ENCODE assay signal across 19 cellular contexts in genomic region chr11:129974237-129974636, GRCh38. TPM values are rescaled to one million over a fixed set of nuclear protein-coding genes. Genes with fewer than 3 reads are reported as not detected.
DNase-seq lines count a peak whose midpoint lies in the region; ATAC-seq, FAIRE-seq and TF ChIP-seq lines count a peak whose summit lies in the region.
"Had no signal": no experiment of that assay in that cellular context is flagged by ENCODE, and none has a peak within 500 bp of the region (broad histone marks: within the 10 kb centered on the region; RNA-seq: fewer than 3 reads in every experiment).

No MANE protein-coding gene starts in this region.

- H3K27me3 ChIP-seq in BLaER1 (no peaks in the 10 kb centered on the region), GM23338 (ENCODE audit: insufficient read depth) (no peaks in the 10 kb centered on the region), SU-DHL-6 (ENCODE audit: low read length) (no peaks in the 10 kb centered on the region), sigmoid colon (no peaks in the 10 kb centered on the region)
- H3K27me3 ChIP-seq: ascending aorta, MG63, neural progenitor cell had no signal

- H3K4me2 ChIP-seq in BLaER1 (peak overlapping the region; percentile 85), GM23338 (no peak overlapping the region), SU-DHL-6 (ENCODE audit: low read depth, low read length, poor library complexity, severe bottlenecking) (peak overlapping the region; percentile 75)
- H3K4me2 ChIP-seq: neural progenitor cell had no signal

- H3K4me3 Mint-ChIP-seq in GM23338 (no peak overlapping the region), natural killer cell (no peak overlapping the region)
- H3K4me3 Mint-ChIP-seq: activated CD4-positive, alpha-beta T cell treated with anti-CD3 and anti-CD28 coated beads, Interleukin-2, amount 10 ng/mL, durations not matched to agents 7 days and 5 days; neural progenitor cell had no signal

- H3K9me3 ChIP-seq in BLaER1 = 0 out of 2 replicates have a peak, but pooled peaks cover 7% of the 10 kb centered on the region
- H3K9me3 ChIP-seq in SU-DHL-6 (ENCODE audit: insufficient read depth, low read length) = no peaks in the 10 kb centered on the region
- no peaks in the 10 kb centered on the region for H3K9me3 ChIP-seq in kidney (ENCODE audit: control insufficient read depth in 1 of 2, low read length in 2 of 2)
- H3K9me3 ChIP-seq in sigmoid colon = no peaks in the 10 kb centered on the region
- H3K9me3 ChIP-seq: ascending aorta, MG63, psoas muscle had no signal

- H3K36me3 Mint-ChIP-seq in GM23338 (ENCODE audit: low read depth) (peaks cover 15% of the 10 kb centered on the region; the same call in 2 of the 3 replicates), natural killer cell (no peaks in the 10 kb centered on the region)
- H3K36me3 Mint-ChIP-seq: activated naive CD4-positive, alpha-beta T cell treated with anti-CD3 and anti-CD28 coated beads, Interleukin-2, amount 50 U/mL, for 72 hours had no signal

- H3K36me3 ChIP-seq in BLaER1 (no peaks in the 10 kb centered on the region), GM23338 (ENCODE audit: insufficient read depth) (no peaks in the 10 kb centered on the region), SU-DHL-6 (ENCODE audit: low read length) (no peaks in the 10 kb centered on the region), kidney (ENCODE audit: control insufficient read depth in 1 of 2, insufficient read depth in 2 of 2, low read length in 2 of 2) (no peaks in the 10 kb centered on the region), sigmoid colon (no peaks in the 10 kb centered on the region)
- H3K36me3 ChIP-seq: ascending aorta, MG63, neural progenitor cell, WERI-Rb-1 had no signal

- FAIRE-seq in kidney (lab: Jason Lieb, UNC) = no peak

- H3K79me2 ChIP-seq in GM23338 (replicated peaks; ENCODE audit: insufficient read depth) = peaks cover 53% of the 10 kb centered on the region
- H3K79me2 ChIP-seq in SU-DHL-6 (ENCODE audit: insufficient read depth, low read length) = no peaks in the 10 kb centered on the region

- H3K27ac ChIP-seq in BLaER1 (peak overlapping the region; percentile 95), GM23338 (ENCODE audit: low read depth) (0 out of 2 replicates have a peak overlapping the region, but pooled peaks have one; percentile 2), SU-DHL-6 (ENCODE audit: low read depth, low read length) (peak overlapping the region; percentile 99), kidney (ENCODE audit: low read depth in 2 of 2, low read length in 2 of 2) (peak overlapping the region; percentile 51 to 54), sigmoid colon (no peak overlapping the region)
- H3K27ac ChIP-seq: ascending aorta, C4-2B, neural progenitor cell, psoas muscle, WERI-Rb-1 had no signal

- no peak for TF ChIP-seq POLR2A in sigmoid colon (IDR thresholded peaks at IDR 0.05)

- H3K9me3 Mint-ChIP-seq in GM23338 (no peaks in the 10 kb centered on the region; the same call in 2 of the 3 replicates), natural killer cell (no peaks in the 10 kb centered on the region)
- H3K9me3 Mint-ChIP-seq: activated CD4-positive, alpha-beta T cell treated with anti-CD3 and anti-CD28 coated beads, Interleukin-2, amount 10 ng/mL, durations not matched to agents 7 days and 5 days; activated naive CD4-positive, alpha-beta T cell treated with anti-CD3 and anti-CD28 coated beads, Interleukin-2, amount 50 U/mL, for 72 hours; neural progenitor cell had no signal

- H4K20me1 ChIP-seq in BLaER1 (no peaks in the 10 kb centered on the region), GM23338 (replicated peaks; ENCODE audit: insufficient read depth) (0 out of 2 replicates have a peak, but pooled peaks cover 4% of the 10 kb centered on the region), SU-DHL-6 (ENCODE audit: low read depth, low read length) (no peaks in the 10 kb centered on the region)

- H3K4me1 ChIP-seq in BLaER1 (peaks cover 76% of the 10 kb centered on the region), GM23338 (ENCODE audit: insufficient read depth) (peaks cover 16% of the 10 kb centered on the region), kidney (ENCODE audit: control insufficient read depth in 1 of 2, insufficient read depth in 1 of 2, low read depth in 1 of 2, low read length in 2 of 2) (peaks cover 5 to 16% of the 10 kb centered on the region in 2 donors), sigmoid colon (peaks cover 0 to 44% (median 27%) of the 10 kb centered on the region in 4 donors)
- H3K4me1 ChIP-seq: ascending aorta had no signal

- 0 out of 2 replicates have a peak, but pooled peaks cover 4% of the 10 kb centered on the region for H3K9me2 ChIP-seq in GM23338 (ENCODE audit: insufficient read depth)
- no peaks in the 10 kb centered on the region for H3K9me2 ChIP-seq in SU-DHL-6 (replicated peaks; ENCODE audit: insufficient read depth, low read length)

- TF ChIP-seq EP300 in sigmoid colon (IDR thresholded peaks at IDR 0.05) = no peak

- ATAC-seq in GM23338 = no peak
- ATAC-seq in natural killer cell = no peak
- ATAC-seq: activated naive CD4-positive, alpha-beta T cell treated with anti-CD3 and anti-CD28 coated beads, Interleukin-2, amount 50 U/mL, for 72 hours; psoas muscle had no signal

- H2AFZ ChIP-seq in GM23338 (no peak overlapping the region), SU-DHL-6 (ENCODE audit: low read depth, low read length, severe bottlenecking) (no peak overlapping the region)
- H2AFZ ChIP-seq: neural progenitor cell had no signal

- H3K27ac Mint-ChIP-seq in GM23338 = no peak overlapping the region
- no peak overlapping the region for H3K27ac Mint-ChIP-seq in natural killer cell
- H3K27ac Mint-ChIP-seq: activated CD4-positive, alpha-beta T cell treated with anti-CD3 and anti-CD28 coated beads, Interleukin-2, amount 10 ng/mL, durations not matched to agents 7 days and 5 days; neural progenitor cell had no signal

- H3K4me3 ChIP-seq in BLaER1 = no peak overlapping the region
- no peak overlapping the region for H3K4me3 ChIP-seq in GM23338
- peak overlapping the region; percentile 8 for H3K4me3 ChIP-seq in SU-DHL-6 (ENCODE audit: insufficient read depth, low read length, poor library complexity, severe bottlenecking)
- H3K4me3 ChIP-seq in kidney (ENCODE audit: low read length in 2 of 2) = no peak overlapping the region
- no peak overlapping the region for H3K4me3 ChIP-seq in sigmoid colon
- H3K4me3 ChIP-seq: ascending aorta, lung, MG63, neural progenitor cell, psoas muscle had no signal

- H3F3A ChIP-seq in GM23338 (replicated peaks; ENCODE audit: low read depth) (no peaks in the 10 kb centered on the region), SU-DHL-6 (ENCODE audit: insufficient read depth) (peaks cover 21% of the 10 kb centered on the region)

- H3K9ac ChIP-seq in BLaER1 (peak overlapping the region; percentile 59; the same call in 1 of the 2 replicates), SU-DHL-6 (ENCODE audit: low read length) (peak overlapping the region; percentile 60), kidney (ENCODE audit: low read length in 2 of 2) (no peak overlapping the region)
- H3K9ac ChIP-seq: neural progenitor cell had no signal

- peaks cover 5% of the 10 kb centered on the region for H3K27me3 Mint-ChIP-seq in GM23338 (ENCODE audit: insufficient read depth, low read depth, poor library complexity)
- H3K27me3 Mint-ChIP-seq in natural killer cell (ENCODE audit: low read depth in 2 of 2) = no peaks in the 10 kb centered on the region
- H3K27me3 Mint-ChIP-seq: activated CD4-positive, alpha-beta T cell treated with anti-CD3 and anti-CD28 coated beads, Interleukin-2, amount 10 ng/mL, durations not matched to agents 7 days and 5 days had no signal

- TF ChIP-seq CTCF in GM23338 (conservative IDR thresholded peaks at IDR 0.05; ENCODE audit: low read depth in 2 of 2) = no peak
- no peak for TF ChIP-seq CTCF in SU-DHL-6 (IDR thresholded peaks at IDR 0.05; ENCODE audit: insufficient read depth, low read length, poor library complexity, severe bottlenecking)
- no peak for TF ChIP-seq CTCF in kidney (IDR thresholded peaks at IDR 0.05; ENCODE audit: borderline replicate concordance, extremely low read depth, insufficient read depth)
- TF ChIP-seq CTCF in sigmoid colon (IDR thresholded peaks at IDR 0.05) = no peak
- TF ChIP-seq CTCF in natural killer cell (IDR thresholded peaks at IDR 0.05) = no peak

- intact Hi-C loops in kidney (cut with DNase I) (no loop called here), sigmoid colon (cut with DNase I) (no loop called here), natural killer cell (cut with micrococcal nuclease) (no loop called here)

- H3K4me1 Mint-ChIP-seq in GM23338 (peaks cover 24% of the 10 kb centered on the region), natural killer cell (peaks cover 23 to 35% of the 10 kb centered on the region in 2 donors)
- H3K4me1 Mint-ChIP-seq: activated CD4-positive, alpha-beta T cell treated with anti-CD3 and anti-CD28 coated beads, Interleukin-2, amount 10 ng/mL, durations not matched to agents 7 days and 5 days had no signal

- no peak for DNase-seq in GM23338 (ENCODE audit: low spot score)
- DNase-seq in kidney = no peak
- DNase-seq in sigmoid colon = no peak
- DNase-seq in natural killer cell = no peak
- DNase-seq in NK-92 (lab: John Stamatoyannopoulos, UW; ENCODE audit: unreplicated experiment) = no peak
- DNase-seq: activated CD4-positive, alpha-beta T cell treated with anti-CD3 and anti-CD28 coated beads, Interleukin-2, amount 10 ng/mL, durations not matched to agents 7 days and 5 days; MG63; NCI-H1436; psoas muscle; substantia nigra; T-helper 2 cell; WERI-Rb-1 had no signal

TF ChIP-seq in GM23338, 12 proteins besides CTCF, POLR2A, EP300 and RAD21 (continues in another document):
- no peak for TF ChIP-seq POLR2AphosphoS5 (IDR thresholded peaks at IDR 0.05; ENCODE audit: low read depth)
- TF ChIP-seq NANOG (IDR thresholded peaks at IDR 0.05; ENCODE audit: borderline replicate concordance) = no peak

RNA-seq across cellular contexts. Expression of gene PRDM10, which starts 28.4 kb away (rescaled TPM):
- 12.5 and 14.9 TPM in 2 replicates for total RNA-seq in GM23338 (2014; rRNA removed; shearing (Covaris generic))
- polyA plus RNA-seq in GM23338 (2016; fragmentation: Nextera tagmentation; extraction: Ambion mirVana) (4.0 and 5.2 TPM in 2 replicates), kidney (ENCODE audit: insufficient read depth, low read depth, low replicate concordance) (1.5 TPM), sigmoid colon (1 to 10 TPM; 1.8 to 3.7 (median 3.2) TPM)
- total RNA-seq in kidney (8.0 TPM), sigmoid colon (10 to 100 TPM in 1 of 4 donors, 1 to 10 TPM in 3; 6.3 to 11.9 (median 6.7) TPM), natural killer cell (10 to 100 TPM; 10.3 to 13.1 (median 12.5) TPM)

Comparison
In these comparisons a context has a peak if more than half of its experiments do, and no peak if none do; other contexts are left out.
1. H3K27ac ChIP-seq: peak in BLaER1 (single experiment), GM23338 (single experiment), SU-DHL-6 (single experiment) and kidney (2 of 2); none in sigmoid colon (0 of 4).
2. H3K9ac ChIP-seq: peak in BLaER1 (single experiment) and SU-DHL-6 (single experiment); none in kidney (0 of 2).